ENCODE assay signal across 8 cellular contexts in the genomic region with DNA sequence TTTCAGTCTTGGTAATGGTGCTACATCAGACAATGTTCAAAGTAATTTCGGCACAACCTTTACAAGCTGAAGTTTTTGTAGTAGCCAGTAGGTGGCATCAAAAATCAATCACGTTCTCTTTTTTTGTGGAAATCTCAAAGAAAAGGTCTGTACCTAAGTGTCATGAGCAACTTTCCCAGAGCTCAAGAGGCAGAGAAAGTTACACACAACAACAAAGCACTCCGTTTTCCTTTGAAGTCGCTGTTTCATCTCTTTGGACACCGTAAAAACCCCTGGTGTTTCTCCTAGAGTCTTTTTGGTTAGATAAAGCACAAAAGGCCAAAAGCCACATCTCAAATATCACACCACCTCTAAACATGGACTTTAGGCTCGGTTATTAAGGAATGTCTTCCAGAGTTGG.
DNase-seq lines count a peak whose midpoint lies in the region; ATAC-seq and TF ChIP-seq lines count a peak whose summit lies in the region.

No MANE protein-coding gene starts in this region.

- H3K36me3 ChIP-seq in sigmoid colon, result no peaks in the 10 kb centered on the region
- H3K36me3 ChIP-seq in aorta (ENCODE audit: control insufficient read depth in 1 of 2, insufficient read depth in 2 of 2, low read length in 1 of 2), result no peaks in the 10 kb centered on the region

- ATAC-seq in GM21576 (IDR thresholded peaks at IDR 0.05; ENCODE audit: unreplicated experiment) (peak; percentile 79), aorta (ENCODE audit: low FRiP score) (no peak)

- TF ChIP-seq CTCF in fibroblast of the aortic adventitia (IDR thresholded peaks at IDR 0.05; ENCODE audit: insufficient read depth, low read length) (peak; percentile 69), sigmoid colon (IDR thresholded peaks at IDR 0.05) (peak in 3 of 4 experiments; percentile 30 to 41 (median 40))

- TF ChIP-seq POLR2A in sigmoid colon (IDR thresholded peaks at IDR 0.05), result no peak

- H3K4me3 ChIP-seq in Jurkat, Clone E6-1 (ENCODE audit: low read length), result no peak overlapping the region
- no peak overlapping the region for H3K4me3 ChIP-seq in fibroblast of the aortic adventitia (ENCODE audit: low read depth, low read length)
- no peak overlapping the region for H3K4me3 ChIP-seq in sigmoid colon
- H3K4me3 ChIP-seq in aorta (ENCODE audit: low read length in 2 of 2), result no peak overlapping the region

- H3K27me3 ChIP-seq in sigmoid colon (no peaks in the 10 kb centered on the region), aorta (ENCODE audit: control insufficient read depth in 1 of 2, insufficient read depth in 2 of 2, low read length in 1 of 2) (no peaks in the 10 kb centered on the region)

- TF ChIP-seq EP300 in sigmoid colon (IDR thresholded peaks at IDR 0.05), result no peak

- DNase-seq in NCI-H2029 treated with DMSO at 0.1 percent for 48 hours (lab: John Stamatoyannopoulos, UW), result peak; percentile 12
- DNase-seq in NCI-H2029 (lab: John Stamatoyannopoulos, UW), result no peak
- peak; percentile 52 for DNase-seq in Jurkat, Clone E6-1 (ENCODE audit: low read depth, low spot score)
- peak; percentile 61 for DNase-seq in RKO (ENCODE audit: low spot score)
- peak; percentile 61 for DNase-seq in fibroblast of the aortic adventitia (ENCODE audit: low read depth)
- no peak for DNase-seq in sigmoid colon
- DNase-seq in aorta, result no peak

- H3K4me1 ChIP-seq in sigmoid colon, result no peaks in the 10 kb centered on the region
- no peaks in the 10 kb centered on the region for H3K4me1 ChIP-seq in aorta (ENCODE audit: control insufficient read depth in 1 of 2, insufficient read depth in 2 of 2, low read length in 2 of 2)

- H3K9me3 ChIP-seq in sigmoid colon, result no peaks in the 10 kb centered on the region
- H3K9me3 ChIP-seq in aorta (ENCODE audit: control insufficient read depth, low read length), result no peaks in the 10 kb centered on the region

- no peak overlapping the region for H3K27ac ChIP-seq in sigmoid colon
- no peak overlapping the region for H3K27ac ChIP-seq in aorta (ENCODE audit: low read depth in 1 of 2, low read length in 2 of 2)

- intact Hi-C loops in sigmoid colon (cut with DNase I) (loop anchor here (10.0 kb wide), 1 partner anchor 621 kb away; no protein-coding TSS in a partner anchor), aorta (cut with DNase I) (loop anchor here (2.0 to 10.0 kb wide), 2 partner anchors 367 to 369 kb away; no protein-coding TSS in a partner anchor)

- 7 to 10% methylated on average over 6 of the region's 6 CpGs for WGBS in sigmoid colon, 2 donors
- WGBS in aorta, 2 donors, result 9 to 10% methylated on average over 6 of the region's 6 CpGs

Comparison
In these comparisons a context has a peak if more than half of its experiments do, and no peak if none do; other contexts are left out.
1. DNase-seq: peak in NCI-H2029 treated with DMSO at 0.1 percent for 48 hours (single experiment), Jurkat, Clone E6-1 (single experiment), RKO (single experiment) and fibroblast of the aortic adventitia (single experiment); none in NCI-H2029 (single experiment), sigmoid colon (single experiment) and aorta (0 of 2).